In genomic region chr7:10015687-10016086, GRCh38 we compare ENCODE assay signal across 1 cellular context.
TF ChIP-seq lines count a peak whose summit lies in the region.

No MANE protein-coding gene starts in this region.

TF ChIP-seq in liver, 16 proteins besides CTCF, POLR2A, EP300 and RAD21 (continued from another document):
- TF ChIP-seq REST (IDR thresholded peaks at IDR 0.05): no peak
- TF ChIP-seq ATF3 (IDR thresholded peaks at IDR 0.05): no peak
- TF ChIP-seq NR2F2 (IDR thresholded peaks at IDR 0.05): no peak
- no peak for TF ChIP-seq HNF4G (IDR thresholded peaks at IDR 0.05)
- TF ChIP-seq GABPA (IDR thresholded peaks at IDR 0.05 in 1 of 2, conservative IDR thresholded peaks at IDR 0.05 in 1 of 2): no peak
- TF ChIP-seq JUND (IDR thresholded peaks at IDR 0.05): no peak
- no peak for TF ChIP-seq EGR1 (IDR thresholded peaks at IDR 0.05; ENCODE audit: low read depth in 2 of 2)
- no peak for TF ChIP-seq HNF4A (conservative IDR thresholded peaks at IDR 0.05)
- no peak for TF ChIP-seq YY1 (IDR thresholded peaks at IDR 0.05)
TF ChIP-seq in liver: peak in this region for 0.
